In the genomic region with DNA sequence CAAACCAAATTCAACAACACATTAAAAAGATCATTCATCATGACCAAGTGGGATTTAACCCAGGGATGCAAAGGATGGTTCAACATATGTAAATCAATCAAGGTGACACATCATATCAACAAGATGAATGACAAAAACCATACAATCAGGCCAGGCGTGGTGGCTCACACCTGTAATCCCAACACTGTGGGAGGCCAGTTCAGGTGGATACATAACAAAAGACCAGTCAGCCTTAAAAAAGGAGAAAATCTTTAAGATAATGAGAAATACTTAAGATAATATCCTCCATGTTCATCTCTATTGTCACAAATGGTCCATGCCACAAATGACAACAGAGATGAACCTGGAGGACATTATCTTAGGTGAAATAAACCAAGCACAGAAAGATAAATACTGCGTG, we compare ENCODE assay signal across 27 cellular contexts.
"Had no signal": no experiment of that assay in that cellular context is flagged by ENCODE, and none has a peak within 500 bp of the region (broad histone marks: within the 10 kb centered on the region; RNA-seq: fewer than 3 reads in every experiment).

No MANE protein-coding gene starts in this region.

- H3K36me3 ChIP-seq: sigmoid colon, thyroid gland had no signal

- H3K27ac Mint-ChIP-seq: memory B cell; naive thymus-derived CD4-positive, alpha-beta T cell; nephron; stimulated activated effector memory CD8-positive, alpha-beta T cell treated with anti-CD3 and anti-CD28 coated beads, Interleukin-12 subunit alpha, Interleukin-12 subunit beta, amount 100 ng/mL, for 72 hours had no signal

- H3K9me3 ChIP-seq: esophagus squamous epithelium, heart right ventricle, psoas muscle, sigmoid colon, stomach, thyroid gland had no signal

- H3K27me3 Mint-ChIP-seq: memory B cell; naive thymus-derived CD4-positive, alpha-beta T cell had no signal

- H3K4me1 Mint-ChIP-seq: nephron; stimulated activated effector memory CD8-positive, alpha-beta T cell treated with anti-CD3 and anti-CD28 coated beads, Interleukin-12 subunit alpha, Interleukin-12 subunit beta, amount 100 ng/mL, for 72 hours had no signal

- H3K4me1 ChIP-seq: psoas muscle had no signal

- H3K27ac ChIP-seq: coronary artery, esophagus squamous epithelium, heart right ventricle, psoas muscle, sigmoid colon, stomach, thyroid gland had no signal

- H3K9me3 Mint-ChIP-seq: memory B cell; naive thymus-derived CD4-positive, alpha-beta T cell; nephron; stimulated activated effector memory CD8-positive, alpha-beta T cell treated with anti-CD3 and anti-CD28 coated beads, Interleukin-12 subunit alpha, Interleukin-12 subunit beta, amount 100 ng/mL, for 72 hours had no signal

- H3K27me3 ChIP-seq: esophagus squamous epithelium, heart right ventricle, sigmoid colon, stomach, thyroid gland had no signal

- ATAC-seq: heart right ventricle; left lobe of liver; naive thymus-derived CD4-positive, alpha-beta T cell; psoas muscle; right cardiac atrium; stimulated activated effector memory CD8-positive, alpha-beta T cell treated with anti-CD3 and anti-CD28 coated beads, Interleukin-12 subunit alpha, Interleukin-12 subunit beta, amount 100 ng/mL, for 72 hours had no signal

- H3K4me3 Mint-ChIP-seq: memory B cell; naive thymus-derived CD4-positive, alpha-beta T cell; nephron; stimulated activated effector memory CD8-positive, alpha-beta T cell treated with anti-CD3 and anti-CD28 coated beads, Interleukin-12 subunit alpha, Interleukin-12 subunit beta, amount 100 ng/mL, for 72 hours had no signal

- H3K4me3 ChIP-seq: coronary artery, esophagus squamous epithelium, heart right ventricle, lung, psoas muscle, sigmoid colon, stomach, thyroid gland had no signal

- DNase-seq: dermis blood vessel endothelial cell; effector memory CD4-positive, alpha-beta T cell; erythroblast; esophagus squamous epithelium; foreskin melanocyte; glutamatergic neuron; heart right ventricle; hippocampal formation; kidney; midbrain; naive thymus-derived CD4-positive, alpha-beta T cell; nucleus accumbens; psoas muscle; right cardiac atrium; sigmoid colon; stimulated activated CD4-positive, alpha-beta T cell treated with anti-CD3 and anti-CD28 coated beads, Interleukin-2, amount 100 ng/mL, for 24 hours; stimulated activated CD4-positive, alpha-beta T cell treated with anti-CD3 and anti-CD28 coated beads, Interleukin-4, amount 100 ng/mL, for 24 hours; stimulated activated naive CD4-positive, alpha-beta T cell treated with Interleukin-2 at 50 U/mL for 16 hours; stomach; thyroid gland; trophoblast cell had no signal
